In genomic region chrX:103404225-103405008, GRCh38 we compare ENCODE assay signal across 8 cellular contexts. TPM values are rescaled to one million over a fixed set of nuclear protein-coding genes. Genes with fewer than 3 reads are reported as not detected.
DNase-seq lines count a peak whose midpoint lies in the region; ATAC-seq and TF ChIP-seq lines count a peak whose summit lies in the region.

No MANE protein-coding gene starts in this region.

- H3K9me3 ChIP-seq in IMR-90 (ENCODE audit: control insufficient read depth, insufficient read depth, low read length) (no peaks in the 10 kb centered on the region), SU-DHL-6 (ENCODE audit: insufficient read depth, low read length) (no peaks in the 10 kb centered on the region), mammary epithelial cell (replicated peaks; ENCODE audit: insufficient read depth, low read length) (no peaks in the 10 kb centered on the region)

- peak overlapping the region; percentile 81 for H3K18ac ChIP-seq in IMR-90 (ENCODE audit: low read depth, low read length)

- peak overlapping the region; percentile 88 for H2BK20ac ChIP-seq in IMR-90 (ENCODE audit: low read depth, low read length)

- H3K4me1 ChIP-seq in IMR-90 (ENCODE audit: control insufficient read depth, insufficient read depth, low read length) (no peaks in the 10 kb centered on the region; the same call in 1 of the 2 replicates), mammary epithelial cell (ENCODE audit: insufficient read depth, low read length) (peaks cover 5% of the 10 kb centered on the region)

- peak; percentile 55 for DNase-seq in GM06990 (ENCODE audit: extremely low read depth, insufficient read length)
- DNase-seq in IMR-90 = peak; percentile 91
- peak; percentile 48 for DNase-seq in mammary epithelial cell
- peak; percentile 87 for DNase-seq in iris pigment epithelial cell (ENCODE audit: low read depth)
- DNase-seq in smooth muscle cell of the brain vasculature (ENCODE audit: low read depth, low spot score) = peak; percentile 37
- DNase-seq in NCI-H1436 treated with DMSO at 0.1 percent for 48 hours (lab: John Stamatoyannopoulos, UW) = no peak

- 17% methylated on average over 12 of the region's 19 CpGs; no CpG with 5 or more reads in 1 of the 2 experiments for WGBS in IMR-90 (ENCODE audit: extremely low coverage in 2 of 2, insufficient read length in 1 of 2), 2 experiments
- WGBS in mammary epithelial cell (ENCODE audit: low coverage, missing lambda C conversion rate) = 29% methylated on average over 17 of the region's 19 CpGs

- POLR2A ChIA-PET in IMR-90 (lab: Charles Lee; ENCODE audit: unreplicated experiment) = no interaction called here

- peak overlapping the region; percentile 80 for H3K56ac ChIP-seq in IMR-90 (ENCODE audit: extremely low read depth, insufficient read depth, low read length)

- peaks cover 5 to 11% of the 10 kb centered on the region in 2 experiments; a peak in 1 of 4 replicates for H3K79me1 ChIP-seq in IMR-90 (ENCODE audit: low read depth in 1 of 2, low read length in 2 of 2)

- peak; percentile 92 for ATAC-seq in GM21825 (IDR thresholded peaks at IDR 0.05; ENCODE audit: unreplicated experiment)
- ATAC-seq in IMR-90 (ENCODE audit: low read depth) = peak; percentile 86

- TF ChIP-seq CTCF in GM06990 (IDR thresholded peaks at IDR 0.05; ENCODE audit: insufficient read depth, low read length, poor library complexity, severe bottlenecking) (no peak), IMR-90 (conservative IDR thresholded peaks at IDR 0.05; ENCODE audit: low read depth, low read length) (no peak), SU-DHL-6 (IDR thresholded peaks at IDR 0.05; ENCODE audit: insufficient read depth, low read length, poor library complexity, severe bottlenecking) (no peak), mammary epithelial cell (conservative IDR thresholded peaks at IDR 0.05 in 1 of 2, IDR thresholded peaks at IDR 0.05 in 1 of 2; ENCODE audit: extremely low read depth in 1 of 2, insufficient read depth in 1 of 2, low read depth in 1 of 2, low read length in 2 of 2) (no peak)

- peak overlapping the region; percentile 91 for H2BK120ac ChIP-seq in IMR-90 (ENCODE audit: low read depth, low read length)

- H3K9ac ChIP-seq in IMR-90 (ENCODE audit: low read depth, low read length) (peak overlapping the region; percentile 53), SU-DHL-6 (ENCODE audit: low read length) (peak overlapping the region; percentile 37; the same call in 1 of the 2 replicates), mammary epithelial cell (ENCODE audit: insufficient read depth, low read length) (peak overlapping the region; percentile 63)

- H3K27me3 ChIP-seq in GM06990 (replicated peaks; ENCODE audit: control insufficient read depth, insufficient read depth, low read length) (no peaks in the 10 kb centered on the region), IMR-90 (ENCODE audit: control insufficient read depth, insufficient read depth, low read length) (peaks cover 6% of the 10 kb centered on the region), SU-DHL-6 (ENCODE audit: low read length) (no peaks in the 10 kb centered on the region), mammary epithelial cell (ENCODE audit: insufficient read depth, low read length) (no peaks in the 10 kb centered on the region)

- BruUV-seq in IMR-90 (replicated peaks; lab: Mats Ljungman, UMichigan) = no TSS peak
- TSS peak; percentile 63 for BruUV-seq in mammary epithelial cell (replicated peaks; lab: Mats Ljungman, UMichigan)

- H2AFZ ChIP-seq in IMR-90 (replicated peaks; ENCODE audit: low read length, poor library complexity) = peak overlapping the region; percentile 88
- H2AFZ ChIP-seq in SU-DHL-6 (ENCODE audit: low read depth, low read length, severe bottlenecking) = peak overlapping the region; percentile 74
- peak overlapping the region; percentile 82 for H2AFZ ChIP-seq in mammary epithelial cell (ENCODE audit: low read depth, low read length)

- H2AK5ac ChIP-seq in IMR-90 (ENCODE audit: low read depth, low read length) = peak overlapping the region; percentile 61; the same call in 1 of the 2 replicates

- peak overlapping the region; percentile 82 to 93 for H4K8ac ChIP-seq in IMR-90 (ENCODE audit: low read depth in 2 of 2, low read length in 2 of 2)

- intact Hi-C loops in IMR-90 (cut with micrococcal nuclease) = no loop called here
- intact Hi-C loops in mammary epithelial cell (cut with micrococcal nuclease) = loop anchor here (2.0 kb wide), 1 partner anchor 48 kb away; no protein-coding TSS in a partner anchor

- H3K36me3 ChIP-seq in GM06990 (ENCODE audit: control insufficient read depth, insufficient read depth, low read length) (no peaks in the 10 kb centered on the region), IMR-90 (ENCODE audit: control insufficient read depth, insufficient read depth, low read length) (no peaks in the 10 kb centered on the region), SU-DHL-6 (ENCODE audit: low read length) (no peaks in the 10 kb centered on the region), mammary epithelial cell (ENCODE audit: insufficient read depth, low read length) (no peaks in the 10 kb centered on the region)

- TF ChIP-seq RAD21 in IMR-90 (IDR thresholded peaks at IDR 0.05; ENCODE audit: low read length) = no peak

- in situ Hi-C loops in IMR-90 (cut with MboI; ENCODE audit: low sequenced_read_pairs) (no loop called here), mammary epithelial cell (cut with MboI; ENCODE audit: low sequenced_read_pairs in 2 of 2) (no loop called here)

- peak overlapping the region; percentile 82 for H4K91ac ChIP-seq in IMR-90 (ENCODE audit: insufficient read depth, low read depth, low read length)

- H4K20me1 ChIP-seq in IMR-90 (ENCODE audit: insufficient read depth, low read length) (no peaks in the 10 kb centered on the region), SU-DHL-6 (ENCODE audit: low read depth, low read length) (no peaks in the 10 kb centered on the region), mammary epithelial cell (ENCODE audit: insufficient read depth, low read length) (no peaks in the 10 kb centered on the region)

- peak overlapping the region; percentile 62 for H2AK9ac ChIP-seq in IMR-90 (replicated peaks; ENCODE audit: low read depth, low read length, poor library complexity)

- H3K4me2 ChIP-seq in IMR-90 (ENCODE audit: low read depth, low read length) (peak overlapping the region; percentile 81), SU-DHL-6 (ENCODE audit: low read depth, low read length, poor library complexity, severe bottlenecking) (peak overlapping the region; percentile 46), mammary epithelial cell (ENCODE audit: insufficient read depth, low read depth, low read length) (peak overlapping the region; percentile 57)

- H2BK15ac ChIP-seq in IMR-90 (ENCODE audit: low read depth, low read length) = peak overlapping the region; percentile 85; the same call in 2 of the 3 replicates

- H3K79me2 ChIP-seq in SU-DHL-6 (ENCODE audit: insufficient read depth, low read length) = no peaks in the 10 kb centered on the region
- H3K79me2 ChIP-seq in mammary epithelial cell (ENCODE audit: insufficient read depth, low read length) = no peaks in the 10 kb centered on the region

- no peaks in the 10 kb centered on the region for H3K9me1 ChIP-seq in IMR-90 (ENCODE audit: insufficient read depth, low read length)

- no peaks in the 10 kb centered on the region for H3K9me2 ChIP-seq in SU-DHL-6 (replicated peaks; ENCODE audit: insufficient read depth, low read length)

- peak overlapping the region; percentile 79; the same call in 1 of the 2 replicates for H4K5ac ChIP-seq in IMR-90 (ENCODE audit: low read depth, low read length)

- H3K27ac ChIP-seq in IMR-90 (ENCODE audit: insufficient read depth, low read length) (peak overlapping the region; percentile 78), SU-DHL-6 (ENCODE audit: low read depth, low read length) (no peak overlapping the region), mammary epithelial cell (ENCODE audit: insufficient read depth, low read depth, low read length) (peak overlapping the region; percentile 74)

- H3F3A ChIP-seq in SU-DHL-6 (ENCODE audit: insufficient read depth) = no peaks in the 10 kb centered on the region

- CTCF ChIA-PET in IMR-90 (lab: Yijun Ruan, JAX) = interaction anchor here (0.7 kb wide), 1 partner anchor 19 kb away, joined by 3 read pairs; no protein-coding TSS in a partner anchor
- CTCF ChIA-PET in mammary epithelial cell (lab: Charles Lee; ENCODE audit: low non-redundant PET) = interaction anchor here (0.6 kb wide), 1 partner anchor 59 kb away, joined by 6 read pairs; no protein-coding TSS in a partner anchor

- H3K4me3 ChIP-seq in GM06990 (replicated peaks; ENCODE audit: low read depth, low read length) (peak overlapping the region; percentile 73), IMR-90 (ENCODE audit: insufficient read depth, low read depth, low read length) (peak overlapping the region; percentile 64), SU-DHL-6 (ENCODE audit: insufficient read depth, low read length, poor library complexity, severe bottlenecking) (peak overlapping the region; percentile 37), mammary epithelial cell (replicated peaks in 1 of 3; ENCODE audit: insufficient read depth in 1 of 3, low read depth in 2 of 3, low read length in 3 of 3) (peak overlapping the region; percentile 42 to 60 (median 56))

- H2BK5ac ChIP-seq in IMR-90 (ENCODE audit: low read depth, low read length, poor library complexity, severe bottlenecking) = peak overlapping the region; percentile 87

- H3K23ac ChIP-seq in IMR-90 (ENCODE audit: low read depth, low read length) = peak overlapping the region; percentile 84

- peak; percentile 71; the same call in 1 of the 2 replicates for TF ChIP-seq POLR2A in IMR-90 (IDR thresholded peaks at IDR 0.05; ENCODE audit: low read depth, low read length)

- dilution Hi-C loops in IMR-90 (cut with HindIII; ENCODE audit: low sequenced_read_pairs, unreplicated experiment) (no loop called here), mammary epithelial cell (cut with HindIII; ENCODE audit: low sequenced_read_pairs) (loop anchor here (5.0 kb wide), 2 partner anchors 37 to 38 kb away; no protein-coding TSS in a partner anchor)

- peak overlapping the region; percentile 90 for H3K4ac ChIP-seq in IMR-90 (ENCODE audit: low read depth, low read length)

- H3K14ac ChIP-seq in IMR-90 (replicated peaks; ENCODE audit: low read depth, low read length) = peak overlapping the region; percentile 86

TF ChIP-seq in IMR-90, 13 proteins besides CTCF, POLR2A, EP300 and RAD21 (continues in another document):
- no peak for TF ChIP-seq MAFK (IDR thresholded peaks at IDR 0.05; ENCODE audit: low read depth, low read length)

RNA-seq across cellular contexts. Expression of gene BEX3, which starts 28.1 kb away (rescaled TPM):
- total RNA-seq in IMR-90 (2012; rRNA removed) = 114 and 332 TPM in 2 replicates
- polyA plus RNA-seq in IMR-90 (2012; rRNA removed) = 408 and 409 TPM in 2 replicates
- polyA plus RNA-seq in IMR-90 (2012; cell fraction: cytosol; rRNA removed) = 256 and 272 TPM in 2 replicates
- polyA plus RNA-seq in IMR-90 (2012; cell fraction: nucleus; rRNA removed; ENCODE audit: low replicate concordance) = 51.3 and 191 TPM in 2 replicates
- 100 to 1,000 TPM in 1 of 2 donors, 10 to 100 TPM in 1; 93.4 to 146 TPM for total RNA-seq in mammary epithelial cell
- 124 TPM for polyA plus RNA-seq in mammary epithelial cell
- 42.6 TPM for polyA minus RNA-seq in mammary epithelial cell

RNA-seq across cellular contexts. Expression of gene TCEAL9, which starts 48.1 kb away (rescaled TPM):
- 20.3 and 94.4 TPM in 2 replicates for total RNA-seq in IMR-90 (2012; rRNA removed)
- 88.8 and 111 TPM in 2 replicates for polyA plus RNA-seq in IMR-90 (2012; rRNA removed)
- polyA plus RNA-seq in IMR-90 (2012; cell fraction: cytosol; rRNA removed) = 7.4 and 10.4 TPM in 2 replicates
- 13.1 and 58.1 TPM in 2 replicates for polyA plus RNA-seq in IMR-90 (2012; cell fraction: nucleus; rRNA removed; ENCODE audit: low replicate concordance)
- total RNA-seq in mammary epithelial cell = 10 to 100 TPM; 44.5 to 71.1 TPM
- polyA plus RNA-seq in mammary epithelial cell = 45.9 TPM
- 0.98 TPM for polyA minus RNA-seq in mammary epithelial cell
